ENCODE assay signal across 29 cellular contexts in the genomic region with DNA sequence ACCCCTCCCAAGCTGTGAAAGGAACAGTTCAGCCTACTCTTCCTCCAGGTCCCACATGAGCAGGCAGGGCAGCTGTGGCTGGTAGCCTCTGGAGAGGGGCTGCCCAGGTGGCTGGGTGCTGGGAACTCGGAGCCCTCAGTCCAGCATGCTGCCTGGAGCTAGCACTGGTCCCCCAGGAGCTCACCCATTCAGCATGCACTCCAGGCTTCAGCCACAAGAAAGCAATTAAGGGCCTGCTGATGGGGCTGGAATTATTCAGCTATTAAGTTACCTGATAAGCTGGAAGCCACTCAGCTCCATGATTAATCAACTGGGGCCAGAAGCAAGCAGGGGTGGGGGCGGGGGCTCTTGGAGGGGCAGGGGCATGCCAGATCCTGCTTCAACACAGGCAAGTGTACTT. TPM values are rescaled to one million over a fixed set of nuclear protein-coding genes. Genes with fewer than 3 reads are reported as not detected.
A peak's percentile ranks its signal among the peaks of the same experiment; 100 is the strongest.
DNase-seq lines count a peak whose midpoint lies in the region; ATAC-seq, FAIRE-seq and TF ChIP-seq lines count a peak whose summit lies in the region.
"Had no signal": no experiment of that assay in that cellular context is flagged by ENCODE, and none has a peak within 500 bp of the region (broad histone marks: within the 10 kb centered on the region; RNA-seq: fewer than 3 reads in every experiment).

No MANE protein-coding gene starts in this region.

- POLR2A ChIA-PET in activated CD4-positive, alpha-beta T cell treated with anti-CD3 and anti-CD28 coated beads for 36 hours (lab: Charles Lee), result no interaction called here

- no peaks in the 10 kb centered on the region for H3K4me1 Mint-ChIP-seq in activated CD4-positive, alpha-beta T cell treated with anti-CD3 and anti-CD28 coated beads for 36 hours
- H3K4me1 Mint-ChIP-seq: immature natural killer cell, T-cell had no signal

- TF ChIP-seq CTCF in D721Med (IDR thresholded peaks at IDR 0.05; ENCODE audit: insufficient read depth, missing control alignments) (no peak), hepatocyte (IDR thresholded peaks at IDR 0.05; ENCODE audit: poor library complexity) (no peak)

- intact Hi-C loops in activated CD4-positive, alpha-beta T cell treated with anti-CD3 and anti-CD28 coated beads for 36 hours (cut with DNase I, micrococcal nuclease), result no loop called here

- no peak overlapping the region for H3K4me3 Mint-ChIP-seq in activated CD4-positive, alpha-beta T cell treated with anti-CD3 and anti-CD28 coated beads for 36 hours
- H3K4me3 Mint-ChIP-seq: brain, immature natural killer cell, natural killer cell, T-cell had no signal

- TF ChIP-seq POLR2A in erythroblast (IDR thresholded peaks at IDR 0.05; ENCODE audit: low read length), result no peak

- no peak for ATAC-seq in activated CD4-positive, alpha-beta T cell treated with anti-CD3 and anti-CD28 coated beads for 36 hours
- ATAC-seq in HG02938 (IDR thresholded peaks at IDR 0.05; ENCODE audit: unreplicated experiment), result no peak
- ATAC-seq: natural killer cell, T-cell had no signal

- H3K9me2 ChIP-seq in hepatocyte (replicated peaks; ENCODE audit: insufficient read depth), result no peaks in the 10 kb centered on the region

- no peak for FAIRE-seq in D721Med (lab: Jason Lieb, UNC)
- FAIRE-seq: pancreas had no signal

- H4K20me1 ChIP-seq in hepatocyte (ENCODE audit: insufficient read depth, poor library complexity, severe bottlenecking), result no peaks in the 10 kb centered on the region

- no peak overlapping the region for H3K4me3 ChIP-seq in hepatocyte
- H3K4me3 ChIP-seq: esophagus muscularis mucosa, left ventricle myocardium inferior, pancreas, right atrium auricular region, vagina had no signal

- no peak overlapping the region for H3K4me2 ChIP-seq in hepatocyte
- H3K4me2 ChIP-seq: KMS-11 had no signal

- H3K27ac Mint-ChIP-seq in activated CD4-positive, alpha-beta T cell treated with anti-CD3 and anti-CD28 coated beads for 36 hours, result no peak overlapping the region
- H3K27ac Mint-ChIP-seq: natural killer cell, T-cell had no signal

- no peak overlapping the region for H3K27ac ChIP-seq in hepatocyte
- H3K27ac ChIP-seq: esophagus muscularis mucosa, KMS-11, left ventricle myocardium inferior, pancreas, right atrium auricular region, vagina had no signal

- no peaks in the 10 kb centered on the region for H3K9me3 Mint-ChIP-seq in activated CD4-positive, alpha-beta T cell treated with anti-CD3 and anti-CD28 coated beads for 36 hours (ENCODE audit: low read depth)
- H3K9me3 Mint-ChIP-seq: immature natural killer cell, natural killer cell, T-cell had no signal

- H3K4me1 ChIP-seq in hepatocyte (ENCODE audit: insufficient read depth), result no peaks in the 10 kb centered on the region
- H3K4me1 ChIP-seq: esophagus muscularis mucosa, left ventricle myocardium inferior, pancreas, right atrium auricular region, vagina had no signal

- H3K27me3 Mint-ChIP-seq in activated CD4-positive, alpha-beta T cell treated with anti-CD3 and anti-CD28 coated beads for 36 hours, result no peaks in the 10 kb centered on the region
- H3K27me3 Mint-ChIP-seq: brain, T-cell had no signal

- CTCF ChIA-PET in activated CD4-positive, alpha-beta T cell treated with anti-CD3 and anti-CD28 coated beads for 36 hours (lab: Charles Lee), result interaction anchor here (0.6 kb wide), 1 partner anchor 490 kb away, joined by 3 read pairs; no protein-coding TSS in a partner anchor

- no peaks in the 10 kb centered on the region for H3K27me3 ChIP-seq in hepatocyte
- H3K27me3 ChIP-seq: esophagus muscularis mucosa, pancreas, right atrium auricular region, vagina had no signal

- H3K79me2 ChIP-seq in hepatocyte, result no peaks in the 10 kb centered on the region

- H2AFZ ChIP-seq in hepatocyte, result no peak overlapping the region

- no peaks in the 10 kb centered on the region for H3K36me3 Mint-ChIP-seq in activated CD4-positive, alpha-beta T cell treated with anti-CD3 and anti-CD28 coated beads for 36 hours (ENCODE audit: low read depth)
- H3K36me3 Mint-ChIP-seq: brain, natural killer cell, T-cell had no signal

- no peaks in the 10 kb centered on the region for H3K9me3 ChIP-seq in hepatocyte (ENCODE audit: low read depth)
- H3K9me3 ChIP-seq: esophagus muscularis mucosa, left ventricle myocardium inferior, pancreas, right atrium auricular region, vagina had no signal

- no peaks in the 10 kb centered on the region for H3K36me3 ChIP-seq in hepatocyte (replicated peaks; ENCODE audit: insufficient read depth, low read depth)
- H3K36me3 ChIP-seq: esophagus muscularis mucosa, left ventricle myocardium inferior, pancreas, right atrium auricular region, vagina had no signal

- DNase-seq in D721Med (ENCODE audit: insufficient read length, low spot score) (peak; percentile 60), NCI-H1105 (lab: John Stamatoyannopoulos, UW) (peak; percentile 74), NCI-H524 (lab: John Stamatoyannopoulos, UW) (peak; percentile 57 to 79), erythroblast (lab: John Stamatoyannopoulos, UW) (peak; percentile 14 to 34), hepatocyte (ENCODE audit: low spot score) (no peak)
- DNase-seq in activated CD4-positive, alpha-beta T cell treated with anti-CD3 and anti-CD28 coated beads for 36 hours, result no peak
- DNase-seq in effector CD4-positive, alpha-beta T cell, result no peak
- DNase-seq: activated CD4-positive, alpha-beta T cell treated with anti-CD3 and anti-CD28 coated beads for 4 hours; activated CD8-positive, alpha-beta memory T cell treated with anti-CD3 and anti-CD28 coated beads for 24 hours; activated gamma-delta T cell; activated T-cell treated with anti-CD3 and anti-CD28 coated beads, Interleukin-2, amount 50 U/mL, for 1 hour; C1 segment of cervical spinal cord; effector memory CD4-positive, alpha-beta T cell; foreskin melanocyte; hippocampal formation; immature natural killer cell; left ventricle myocardium inferior; natural killer cell; NCI-H2029 treated with DMSO at 0.1 percent for 48 hours; NK-92 treated with Interleukin-12 subunit alpha and Interleukin-12 subunit beta, amount 100 ng/mL, for 24 hours; pancreas; SHP77 treated with DMSO at 0.1 percent for 48 hours; T-cell had no signal

- 63% methylated on average over 2 of the region's 2 CpGs for WGBS in hepatocyte (ENCODE audit: low lambda C conversion rate, missing lambda C conversion rate)

RNA-seq across cellular contexts. Expression of a gene that starts 22.0 kb away (rescaled TPM):
- total RNA-seq in hepatocyte, result 49.3 and 63.0 TPM in 2 replicates
- 64.5 and 69.9 TPM in 2 replicates for polyA plus RNA-seq in hepatocyte
- total RNA-seq in activated CD4-positive, alpha-beta T cell treated with anti-CD3 and anti-CD28 coated beads for 36 hours, result 10 to 100 TPM; 13.1 to 16.1 TPM

RNA-seq across cellular contexts. Expression of a gene that starts 30.7 kb away (rescaled TPM):
- 31.0 and 37.3 TPM in 2 replicates for total RNA-seq in hepatocyte
- polyA plus RNA-seq in hepatocyte, result 40.5 and 46.9 TPM in 2 replicates
- total RNA-seq in activated CD4-positive, alpha-beta T cell treated with anti-CD3 and anti-CD28 coated beads for 36 hours, result 10 to 100 TPM; 10.3 to 14.3 TPM

RNA-seq across cellular contexts. Expression of a gene that starts 30.7 kb away (rescaled TPM):
- total RNA-seq in hepatocyte, result 22.3 and 23.5 TPM in 2 replicates
- 27.0 and 34.6 TPM in 2 replicates for polyA plus RNA-seq in hepatocyte
- total RNA-seq in activated CD4-positive, alpha-beta T cell treated with anti-CD3 and anti-CD28 coated beads for 36 hours, result 10 to 100 TPM; 42.5 to 43.0 TPM

RNA-seq across cellular contexts. Expression of a gene that starts 35.8 kb away (rescaled TPM):
- total RNA-seq in hepatocyte, result 0.20 and 0.44 TPM in 2 replicates
- 0.18 and 0.77 TPM in 2 replicates for polyA plus RNA-seq in hepatocyte
- total RNA-seq in activated CD4-positive, alpha-beta T cell treated with anti-CD3 and anti-CD28 coated beads for 36 hours, result 1 to 10 TPM; 1.0 to 1.3 TPM
- total RNA-seq: left ventricle myocardium inferior had no signal

RNA-seq across cellular contexts. Expression of a gene that starts 40.7 kb away (rescaled TPM):
- 11.3 and 13.4 TPM in 2 replicates for total RNA-seq in hepatocyte
- polyA plus RNA-seq in hepatocyte, result 22.9 and 30.1 TPM in 2 replicates
- total RNA-seq in activated CD4-positive, alpha-beta T cell treated with anti-CD3 and anti-CD28 coated beads for 36 hours, result 10 to 100 TPM; 30.8 to 50.7 TPM

Comparison
In these comparisons a context has a peak if more than half of its experiments do, and no peak if none do; other contexts are left out.
1. DNase-seq: peak in D721Med (single experiment), NCI-H1105 (single experiment), NCI-H524 (2 of 2) and erythroblast (2 of 2); none in hepatocyte (single experiment), activated CD4-positive, alpha-beta T cell treated with anti-CD3 and anti-CD28 coated beads for 36 hours (single experiment) and effector CD4-positive, alpha-beta T cell (single experiment).